In genomic region chr11:82883853-82884252, GRCh38 we compare ENCODE assay signal across 22 cellular contexts. TPM values are rescaled to one million over a fixed set of nuclear protein-coding genes. Genes with fewer than 3 reads are reported as not detected.
DNase-seq lines count a peak whose midpoint lies in the region; ATAC-seq and TF ChIP-seq lines count a peak whose summit lies in the region.
"Had no signal": no experiment of that assay in that cellular context is flagged by ENCODE, and none has a peak within 500 bp of the region (broad histone marks: within the 10 kb centered on the region; RNA-seq: fewer than 3 reads in every experiment).

No MANE protein-coding gene starts in this region.

- peak overlapping the region; percentile 57 for H3K4me2 ChIP-seq in BLaER1
- H3K4me2 ChIP-seq: PC-9 had no signal

- peak; percentile 74 for DNase-seq in NOMO-1 treated with DMSO at 0.1 percent for 48 hours (lab: John Stamatoyannopoulos, UW; ENCODE audit: unreplicated experiment)
- peak in 3 of 5 donors; percentile 29 to 42 (median 33) for DNase-seq in heart left ventricle
- no peak for DNase-seq in naive thymus-derived CD4-positive, alpha-beta T cell
- no peak for DNase-seq in NK-92 (lab: John Stamatoyannopoulos, UW; ENCODE audit: unreplicated experiment)
- DNase-seq in stimulated activated CD4-positive, alpha-beta T cell treated with anti-CD3 and anti-CD28 coated beads, Interleukin-2, amount 100 ng/mL, for 48 hours, result no peak
- DNase-seq in anterior cingulate cortex (lab: John Stamatoyannopoulos, UW), result no peak
- no peak for DNase-seq in substantia nigra (lab: John Stamatoyannopoulos, UW)
- DNase-seq: ACHN; activated naive CD8-positive, alpha-beta T cell treated with anti-CD3 and anti-CD28 coated beads, Interleukin-2, amount 10 ng/mL, durations not matched to agents 7 days and 5 days; CD4-positive, CD25-positive, alpha-beta regulatory T cell; GDM1; NCI-H2171 treated with DMSO at 0.1 percent for 48 hours; NCI-H69; psoas muscle; stimulated activated CD8-positive, alpha-beta memory T cell treated with anti-CD3 and anti-CD28 coated beads, Interleukin-4, amount 100 ng/mL, for 48 hours; T-helper 9 cell had no signal

- no peak for TF ChIP-seq POLR2A in heart left ventricle (IDR thresholded peaks at IDR 0.05)

- no peak for TF ChIP-seq CTCF in heart left ventricle (IDR thresholded peaks at IDR 0.05)

- peak; percentile 78 to 98 (median 91) for ATAC-seq in heart left ventricle
- ATAC-seq in naive thymus-derived CD4-positive, alpha-beta T cell, result peak; percentile 48
- ATAC-seq: HCT116 had no signal

- H3K4me1 Mint-ChIP-seq in naive thymus-derived CD4-positive, alpha-beta T cell, result peaks cover 0 to 15% (median 0%) of the 10 kb centered on the region in 7 donors
- H3K4me1 Mint-ChIP-seq: activated naive CD8-positive, alpha-beta T cell treated with anti-CD3 and anti-CD28 coated beads, Interleukin-2, amount 10 ng/mL, durations not matched to agents 7 days and 5 days had no signal

- 17 to 49% (median 43%) methylated on average over 3 of the region's 3 CpGs for WGBS in heart left ventricle, 4 donors

- H4K20me1 ChIP-seq in BLaER1, result no peaks in the 10 kb centered on the region

- H3K4me3 Mint-ChIP-seq in naive thymus-derived CD4-positive, alpha-beta T cell, result no peak overlapping the region
- H3K4me3 Mint-ChIP-seq: activated naive CD8-positive, alpha-beta T cell treated with anti-CD3 and anti-CD28 coated beads, Interleukin-2, amount 10 ng/mL, durations not matched to agents 7 days and 5 days; activated T-helper 1 cell treated with anti-CD3 and anti-CD28 coated beads, Interleukin-12 subunit alpha, Interleukin-12 subunit beta, Interleukin-2, Interleukin-4 antibody, amounts not matched to agents 30 ng/mL and 10 ng/mL and 1 ng/mL, durations not matched to agents 14 hours and 24 hours and 36 hours; CD4-positive, CD25-positive, alpha-beta regulatory T cell; mesothelial cell of epicardium had no signal

- no peak overlapping the region for H3K4me3 ChIP-seq in BLaER1
- no peak overlapping the region for H3K4me3 ChIP-seq in heart left ventricle
- no peak overlapping the region for H3K4me3 ChIP-seq in naive thymus-derived CD4-positive, alpha-beta T cell (ENCODE audit: low read length)
- H3K4me3 ChIP-seq: PC-9, psoas muscle, suprapubic skin had no signal

- intact Hi-C loops in heart left ventricle (cut with DNase I), result no loop called here
- intact Hi-C loops in naive thymus-derived CD4-positive, alpha-beta T cell (cut with micrococcal nuclease), result no loop called here

- peaks cover 0 to 18% (median 6%) of the 10 kb centered on the region in 11 donors for H3K9me3 Mint-ChIP-seq in naive thymus-derived CD4-positive, alpha-beta T cell

- POLR2A ChIA-PET in naive thymus-derived CD4-positive, alpha-beta T cell (lab: Charles Lee), result no interaction called here

- peak overlapping the region; percentile 38; the same call in 1 of the 2 replicates for H3K9ac ChIP-seq in BLaER1

- CTCF ChIA-PET in naive thymus-derived CD4-positive, alpha-beta T cell (lab: Charles Lee), result interaction anchor here (0.6 to 2.4 kb wide), 2 partner anchors 16 to 155 kb away, joined by 4 to 11 read pairs; no protein-coding TSS in a partner anchor

- H3K27ac Mint-ChIP-seq in naive thymus-derived CD4-positive, alpha-beta T cell, result no peak overlapping the region
- H3K27ac Mint-ChIP-seq: activated naive CD8-positive, alpha-beta T cell treated with anti-CD3 and anti-CD28 coated beads, Interleukin-2, amount 10 ng/mL, durations not matched to agents 7 days and 5 days; activated T-helper 1 cell treated with anti-CD3 and anti-CD28 coated beads, Interleukin-12 subunit alpha, Interleukin-12 subunit beta, Interleukin-2, Interleukin-4 antibody, amounts not matched to agents 30 ng/mL and 10 ng/mL and 1 ng/mL, durations not matched to agents 14 hours and 24 hours and 36 hours; mesothelial cell of epicardium had no signal

- H3K27ac ChIP-seq in BLaER1 (no peak overlapping the region), heart left ventricle (peak overlapping the region in 8 of 12 donors; percentile 15 to 65 (median 50)), substantia nigra (ENCODE audit: low read depth, low read length, poor library complexity, severe bottlenecking) (no peak overlapping the region)
- no peak overlapping the region for H3K27ac ChIP-seq in naive thymus-derived CD4-positive, alpha-beta T cell (ENCODE audit: low read depth, low read length)
- H3K27ac ChIP-seq: PC-9, psoas muscle, suprapubic skin had no signal

- H3K27me3 Mint-ChIP-seq in naive thymus-derived CD4-positive, alpha-beta T cell, result no peaks in the 10 kb centered on the region
- H3K27me3 Mint-ChIP-seq: activated naive CD8-positive, alpha-beta T cell treated with anti-CD3 and anti-CD28 coated beads, Interleukin-2, amount 10 ng/mL, durations not matched to agents 7 days and 5 days; CD4-positive, CD25-positive, alpha-beta regulatory T cell had no signal

- H3K36me3 ChIP-seq in BLaER1, result no peaks in the 10 kb centered on the region
- H3K36me3 ChIP-seq in heart left ventricle, result no peaks in the 10 kb centered on the region
- H3K36me3 ChIP-seq in naive thymus-derived CD4-positive, alpha-beta T cell (ENCODE audit: control insufficient read depth in 2 of 3, insufficient read depth in 3 of 3, low read length in 3 of 3), result no peaks in the 10 kb centered on the region
- H3K36me3 ChIP-seq: suprapubic skin had no signal

- H3K9me3 ChIP-seq in BLaER1, result peaks cover 14% of the 10 kb centered on the region
- H3K9me3 ChIP-seq in heart left ventricle, result peaks cover 0 to 7% (median 0%) of the 10 kb centered on the region in 12 donors
- peaks cover 0 to 4% (median 0%) of the 10 kb centered on the region in 3 experiments for H3K9me3 ChIP-seq in naive thymus-derived CD4-positive, alpha-beta T cell (ENCODE audit: control insufficient read depth in 2 of 3, low read length in 3 of 3)
- H3K9me3 ChIP-seq: psoas muscle, suprapubic skin had no signal

- peaks cover 30% of the 10 kb centered on the region for H3K4me1 ChIP-seq in BLaER1
- H3K4me1 ChIP-seq in heart left ventricle, result peaks cover 0 to 39% (median 18%) of the 10 kb centered on the region in 12 donors
- H3K4me1 ChIP-seq in naive thymus-derived CD4-positive, alpha-beta T cell (ENCODE audit: control insufficient read depth in 2 of 2, insufficient read depth in 2 of 2, low read length in 2 of 2), result no peaks in the 10 kb centered on the region
- H3K4me1 ChIP-seq: psoas muscle, suprapubic skin had no signal

- H3K36me3 Mint-ChIP-seq in naive thymus-derived CD4-positive, alpha-beta T cell, result peaks cover 9 to 56% (median 35%) of the 10 kb centered on the region in 5 donors

- H3K27me3 ChIP-seq in BLaER1 (no peaks in the 10 kb centered on the region), heart left ventricle (no peaks in the 10 kb centered on the region)
- H3K27me3 ChIP-seq in naive thymus-derived CD4-positive, alpha-beta T cell (ENCODE audit: control insufficient read depth in 2 of 2, insufficient read depth in 2 of 2, low read length in 2 of 2), result no peaks in the 10 kb centered on the region
- H3K27me3 ChIP-seq: suprapubic skin had no signal

RNA-seq across cellular contexts. Expression of gene PRCP, which starts 16.4 kb away (rescaled TPM):
- 10 to 100 TPM; 29.7 to 99.4 (median 44.0) TPM for total RNA-seq in heart left ventricle
- polyA plus RNA-seq in heart left ventricle, result 10 to 100 TPM; 21.2 to 44.0 TPM
- total RNA-seq in naive thymus-derived CD4-positive, alpha-beta T cell, result 10 to 100 TPM; 19.9 to 42.3 (median 31.8) TPM
- polyA plus RNA-seq in naive thymus-derived CD4-positive, alpha-beta T cell, result 10 to 100 TPM; 28.3 to 34.4 TPM

RNA-seq across cellular contexts. Expression of gene DDIAS, which starts 17.7 kb away (rescaled TPM):
- 1 to 10 TPM in 3 of 9 donors, under 1 TPM in 5, not detected in 1; 0.18 to 3.5 (median 0.73) TPM for total RNA-seq in heart left ventricle
- polyA plus RNA-seq in heart left ventricle, result under 1 TPM; 0.08 to 0.55 TPM
- 10 to 100 TPM in 1 of 5 experiments, 1 to 10 TPM in 2, under 1 TPM in 2; 0.57 to 12.7 (median 1.1) TPM for total RNA-seq in naive thymus-derived CD4-positive, alpha-beta T cell
- polyA plus RNA-seq in naive thymus-derived CD4-positive, alpha-beta T cell, result 1 to 10 TPM in 1 of 2 donors, under 1 TPM in 1; 0.25 to 1.3 TPM

Comparison
In these comparisons a context has a peak if more than half of its experiments do, and no peak if none do; other contexts are left out.
1. H3K27ac ChIP-seq: peak in heart left ventricle (8 of 12); none in BLaER1 (single experiment), naive thymus-derived CD4-positive, alpha-beta T cell (single experiment) and substantia nigra (single experiment).
2. DNase-seq: peak in NOMO-1 treated with DMSO at 0.1 percent for 48 hours (single experiment) and heart left ventricle (3 of 5); none in naive thymus-derived CD4-positive, alpha-beta T cell (0 of 9), NK-92 (single experiment), stimulated activated CD4-positive, alpha-beta T cell treated with anti-CD3 and anti-CD28 coated beads, Interleukin-2, amount 100 ng/mL, for 48 hours (0 of 2), anterior cingulate cortex (0 of 58) and substantia nigra (0 of 49).